12 cellular contexts compared by ENCODE assay signal in genomic region chr1:81948495-81948894, GRCh38.
"Had no signal": no experiment of that assay in that cellular context is flagged by ENCODE, and none has a peak within 500 bp of the region (broad histone marks: within the 10 kb centered on the region; RNA-seq: fewer than 3 reads in every experiment).

No MANE protein-coding gene starts in this region.

- H3K27me3 ChIP-seq: esophagus squamous epithelium, gastroesophageal sphincter, suprapubic skin, thyroid gland had no signal

- DNase-seq: esophagus squamous epithelium; foreskin fibroblast; glutamatergic neuron; islet precursor cell; mammary epithelial cell; right cardiac atrium; stimulated activated CD4-positive, alpha-beta T cell treated with anti-CD3 and anti-CD28 coated beads, Interleukin-4, amount 100 ng/mL, for 1 hour; stimulated activated CD8-positive, alpha-beta memory T cell treated with anti-CD3 and anti-CD28 coated beads, Interleukin-4, amount 100 ng/mL, for 48 hours; stimulated activated naive CD8-positive, alpha-beta T cell treated with anti-CD3 and anti-CD28 coated beads, Interleukin-15, Interleukin-2, amounts not matched to agents 100 U/mL and 50 U/mL, for 24 hours; thyroid gland had no signal

- H3K36me3 ChIP-seq: suprapubic skin, thyroid gland had no signal

- H3K4me3 ChIP-seq: esophagus squamous epithelium, gastroesophageal sphincter, suprapubic skin, thyroid gland had no signal

- H3K27ac ChIP-seq: esophagus squamous epithelium, gastroesophageal sphincter, suprapubic skin, thyroid gland had no signal

- H3K9me3 ChIP-seq: esophagus squamous epithelium, gastroesophageal sphincter, suprapubic skin, thyroid gland had no signal
